ENCODE assay signal across 9 cellular contexts in genomic region chr7:80637911-80638765, GRCh38. TPM values are rescaled to one million over a fixed set of nuclear protein-coding genes. Genes with fewer than 3 reads are reported as not detected.
DNase-seq lines count a peak whose midpoint lies in the region; ATAC-seq and TF ChIP-seq lines count a peak whose summit lies in the region.
"Had no signal": no experiment of that assay in that cellular context is flagged by ENCODE, and none has a peak within 500 bp of the region (broad histone marks: within the 10 kb centered on the region; RNA-seq: fewer than 3 reads in every experiment).

Gene CD36, plus strand, starts transcription at chr7:80638642. Its CDS starts 8,099 bp downstream, at chr7:80646741.

- no peaks in the 10 kb centered on the region for H3K4me1 Mint-ChIP-seq in CD4-positive, alpha-beta memory T cell
- H3K4me1 Mint-ChIP-seq in activated CD8-positive, alpha-beta memory T cell treated with anti-CD3 and anti-CD28 coated beads, Interleukin-2, amount 10 ng/mL, durations not matched to agents 7 days and 5 days = no peaks in the 10 kb centered on the region
- 0 out of 2 replicates have a peak, but pooled peaks cover 5% of the 10 kb centered on the region for H3K4me1 Mint-ChIP-seq in WTC11

- H3K9me3 ChIP-seq in right cardiac atrium (ENCODE audit: control insufficient read depth, low read length) (no peaks in the 10 kb centered on the region), thyroid gland (no peaks in the 10 kb centered on the region)
- H3K9me3 ChIP-seq in CD4-positive, alpha-beta memory T cell (ENCODE audit: control insufficient read depth in 1 of 2, low read length in 2 of 2) = no peaks in the 10 kb centered on the region

- no peak for TF ChIP-seq POLR2A in thyroid gland (IDR thresholded peaks at IDR 0.05)

- no peaks in the 10 kb centered on the region for H3K36me3 Mint-ChIP-seq in CD4-positive, alpha-beta memory T cell
- no peaks in the 10 kb centered on the region for H3K36me3 Mint-ChIP-seq in activated CD8-positive, alpha-beta memory T cell treated with anti-CD3 and anti-CD28 coated beads, Interleukin-2, amount 10 ng/mL, durations not matched to agents 7 days and 5 days
- H3K36me3 Mint-ChIP-seq in WTC11 = no peaks in the 10 kb centered on the region

- H3K9me3 Mint-ChIP-seq in CD4-positive, alpha-beta memory T cell = peaks cover 0 to 5% (median under 1%) of the 10 kb centered on the region in 8 donors
- H3K9me3 Mint-ChIP-seq in activated CD8-positive, alpha-beta memory T cell treated with anti-CD3 and anti-CD28 coated beads, Interleukin-2, amount 10 ng/mL, durations not matched to agents 7 days and 5 days (ENCODE audit: low read depth) = no peaks in the 10 kb centered on the region
- H3K9me3 Mint-ChIP-seq in WTC11 = no peaks in the 10 kb centered on the region

- H3K4me3 Mint-ChIP-seq in CD4-positive, alpha-beta memory T cell = no peak within 1 kb of the TSS
- H3K4me3 Mint-ChIP-seq in activated CD8-positive, alpha-beta memory T cell treated with anti-CD3 and anti-CD28 coated beads, Interleukin-2, amount 10 ng/mL, durations not matched to agents 7 days and 5 days = no peak within 1 kb of the TSS
- H3K4me3 Mint-ChIP-seq in WTC11 = no peak within 1 kb of the TSS

- intact Hi-C loops in right cardiac atrium (cut with DNase I) (loop anchor here in 1 of 4 donors (10.0 kb wide), 1 partner anchor 153 kb away; no protein-coding TSS in a partner anchor), thyroid gland (cut with DNase I) (no loop called here)
- intact Hi-C loops in CD4-positive, alpha-beta memory T cell (cut with micrococcal nuclease) = no loop called here

- DNase-seq in NOMO-1 treated with DMSO at 0.1 percent for 48 hours (lab: John Stamatoyannopoulos, UW; ENCODE audit: unreplicated experiment) (peak; percentile 99), right cardiac atrium (no peak), thyroid gland (no peak), WTC11 (ENCODE audit: low spot score) (no peak), superior temporal gyrus (ENCODE audit: extremely low spot score) (no peak)
- no peak for DNase-seq in CD4-positive, alpha-beta memory T cell
- DNase-seq in activated CD8-positive, alpha-beta memory T cell treated with anti-CD3 and anti-CD28 coated beads, Interleukin-2, amount 10 ng/mL, durations not matched to agents 7 days and 5 days = no peak
- DNase-seq: SK-N-SH had no signal

- H3K27me3 ChIP-seq in right cardiac atrium (ENCODE audit: control insufficient read depth, insufficient read depth) = no peaks in the 10 kb centered on the region
- no peaks in the 10 kb centered on the region for H3K27me3 ChIP-seq in thyroid gland
- H3K27me3 ChIP-seq in CD4-positive, alpha-beta memory T cell (ENCODE audit: insufficient read depth, low read length) = no peaks in the 10 kb centered on the region

- no peaks in the 10 kb centered on the region for H3K36me3 ChIP-seq in thyroid gland
- no peaks in the 10 kb centered on the region for H3K36me3 ChIP-seq in CD4-positive, alpha-beta memory T cell (ENCODE audit: insufficient read depth, low read length)

- CTCF ChIA-PET in CD4-positive, alpha-beta memory T cell (lab: Charles Lee; ENCODE audit: partially characterized antibody) = no interaction called here
- CTCF ChIA-PET in activated CD8-positive, alpha-beta memory T cell treated with anti-CD3 and anti-CD28 coated beads, Interleukin-2, amount 10 ng/mL, durations not matched to agents 7 days and 5 days (lab: Charles Lee) = no interaction called here
- CTCF ChIA-PET in WTC11 (lab: Charles Lee) = no interaction called here

- 61% methylated on average over 4 of the region's 4 CpGs for WGBS in right cardiac atrium
- 73 to 82% methylated on average over 4 of the region's 4 CpGs for whole genome bisulfite sequencing in thyroid gland, 2 donors

- ATAC-seq in GM21717 (IDR thresholded peaks at IDR 0.05; ENCODE audit: unreplicated experiment) (peak; percentile 94), right cardiac atrium (peak; percentile 54 to 70), WTC11 (no peak)
- no peak for ATAC-seq in activated CD8-positive, alpha-beta memory T cell treated with anti-CD3 and anti-CD28 coated beads, Interleukin-2, amount 10 ng/mL, durations not matched to agents 7 days and 5 days

- TF ChIP-seq CTCF in thyroid gland (IDR thresholded peaks at IDR 0.05) = no peak
- TF ChIP-seq CTCF in WTC11 (IDR thresholded peaks at IDR 0.05) = no peak

- H3K4me1 ChIP-seq in right cardiac atrium (ENCODE audit: control insufficient read depth, insufficient read depth, low read length) = peaks cover 2% of the 10 kb centered on the region
- no peaks in the 10 kb centered on the region for H3K4me1 ChIP-seq in thyroid gland
- H3K4me1 ChIP-seq in CD4-positive, alpha-beta memory T cell (ENCODE audit: insufficient read depth, low read length) = no peaks in the 10 kb centered on the region

- POLR2A ChIA-PET in CD4-positive, alpha-beta memory T cell (lab: Charles Lee; ENCODE audit: partially characterized antibody) = no interaction called here
- POLR2A ChIA-PET in WTC11 (lab: Charles Lee) = no interaction called here

- H3K27me3 Mint-ChIP-seq in CD4-positive, alpha-beta memory T cell = no peaks in the 10 kb centered on the region
- H3K27me3 Mint-ChIP-seq in activated CD8-positive, alpha-beta memory T cell treated with anti-CD3 and anti-CD28 coated beads, Interleukin-2, amount 10 ng/mL, durations not matched to agents 7 days and 5 days = no peaks in the 10 kb centered on the region
- no peaks in the 10 kb centered on the region for H3K27me3 Mint-ChIP-seq in WTC11 (ENCODE audit: low read depth)

- no peak within 1 kb of the TSS for H3K27ac Mint-ChIP-seq in CD4-positive, alpha-beta memory T cell
- no peak within 1 kb of the TSS for H3K27ac Mint-ChIP-seq in activated CD8-positive, alpha-beta memory T cell treated with anti-CD3 and anti-CD28 coated beads, Interleukin-2, amount 10 ng/mL, durations not matched to agents 7 days and 5 days
- no peak within 1 kb of the TSS for H3K27ac Mint-ChIP-seq in WTC11

- H3K4me3 ChIP-seq in right cardiac atrium (ENCODE audit: low read length) = peak within 1 kb of the TSS; percentile 90
- H3K4me3 ChIP-seq in thyroid gland (replicated peaks in 1 of 3) = no peak within 1 kb of the TSS
- H3K4me3 ChIP-seq in CD4-positive, alpha-beta memory T cell (ENCODE audit: low read length in 2 of 2) = no peak within 1 kb of the TSS

- H3K27ac ChIP-seq in right cardiac atrium (ENCODE audit: low read length) = peak within 1 kb of the TSS; percentile 58
- H3K27ac ChIP-seq in thyroid gland = no peak within 1 kb of the TSS
- no peak within 1 kb of the TSS for H3K27ac ChIP-seq in CD4-positive, alpha-beta memory T cell (ENCODE audit: low read depth, low read length)

TF ChIP-seq in WTC11, 78 proteins besides CTCF, POLR2A, EP300 and RAD21 (continues in another document):
- TF ChIP-seq AR (CRISPR knock-in tag; IDR thresholded peaks at IDR 0.05) = no peak
- no peak for TF ChIP-seq ERG (CRISPR knock-in tag; IDR thresholded peaks at IDR 0.05)
- TF ChIP-seq ATF6 (CRISPR knock-in tag; IDR thresholded peaks at IDR 0.05) = no peak

RNA-seq across cellular contexts. Expression of gene CD36, which starts in this region (rescaled TPM):
- total RNA-seq in right cardiac atrium (100 to 1,000 TPM; 460 to 639 (median 554) TPM), thyroid gland (100 to 1,000 TPM; 137 to 244 (median 155) TPM), WTC11 (2021) (0.25 to 1.4 TPM (median 0.34 TPM) in 3 replicates)
- 570 TPM for polyA plus RNA-seq in right cardiac atrium
- 1 to 10 TPM; 3.6 to 4.3 TPM for total RNA-seq in CD4-positive, alpha-beta memory T cell
- polyA plus RNA-seq in CD4-positive, alpha-beta memory T cell = under 1 TPM in 1 of 2 donors, not detected in 1; 0.30 TPM
- not detected for total RNA-seq in activated CD8-positive, alpha-beta memory T cell treated with anti-CD3 and anti-CD28 coated beads, Interleukin-2, amount 10 ng/mL, durations not matched to agents 7 days and 5 days

Comparison
In these comparisons a context has a peak if more than half of its experiments do, and no peak if none do; other contexts are left out.
1. RNA of gene CD36 (total RNA-seq): 460 to 639 TPM in right cardiac atrium and 137 to 244 TPM in thyroid gland; 3.6 to 4.3 TPM in CD4-positive, alpha-beta memory T cell, 0.25 to 1.4 TPM in WTC11 and not detected in activated CD8-positive, alpha-beta memory T cell treated with anti-CD3 and anti-CD28 coated beads, Interleukin-2, amount 10 ng/mL, durations not matched to agents 7 days and 5 days; every median in the first group is over 10 times any median in the second.
2. RNA of gene CD36 (polyA plus RNA-seq): 570 TPM in right cardiac atrium (single experiment); 0.30 TPM in CD4-positive, alpha-beta memory T cell; every median in the first group is over 100 times any median in the second.
3. ATAC-seq: peak in GM21717 (single experiment) and right cardiac atrium (2 of 2); none in activated CD8-positive, alpha-beta memory T cell treated with anti-CD3 and anti-CD28 coated beads, Interleukin-2, amount 10 ng/mL, durations not matched to agents 7 days and 5 days (single experiment) and WTC11 (single experiment).